In the genomic region with DNA sequence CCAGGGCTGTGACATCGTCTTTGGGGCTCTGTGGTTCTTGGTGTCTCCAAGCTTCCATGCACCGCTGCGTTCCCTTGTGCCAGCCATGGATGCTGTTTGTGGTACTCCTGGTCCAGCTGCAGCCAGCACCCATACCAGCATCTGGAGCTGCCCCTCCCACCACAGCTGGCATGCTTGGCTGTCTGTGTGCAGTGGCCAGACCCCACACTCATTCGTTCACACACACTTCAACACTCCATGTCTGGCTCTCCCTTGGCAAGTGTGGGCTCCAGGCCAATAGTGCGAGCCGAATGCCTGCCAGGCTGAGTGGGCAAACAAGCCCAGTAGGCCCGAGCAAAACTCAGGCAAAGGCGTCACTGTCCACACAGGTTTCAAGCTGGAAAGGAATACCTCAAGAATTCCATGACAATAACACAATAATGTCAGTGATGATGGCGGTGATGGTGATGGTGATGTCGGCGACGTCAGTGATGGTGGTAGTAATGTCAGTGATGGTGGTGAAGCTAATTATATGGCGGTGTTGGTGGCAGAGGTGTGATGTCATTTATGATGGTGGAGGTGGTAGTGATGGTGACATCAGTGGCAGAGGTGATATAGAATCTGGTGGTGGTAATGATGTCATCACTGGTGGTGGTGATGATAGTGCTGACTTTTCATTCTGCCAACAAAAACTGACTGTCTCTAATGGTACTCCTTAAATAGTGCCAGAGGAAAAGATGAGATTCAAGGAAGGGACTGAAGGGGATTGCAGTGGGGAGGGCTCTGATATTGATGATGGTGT, we compare ENCODE assay signal across 1 cellular context.
A peak's percentile ranks its signal among the peaks of the same experiment; 100 is the strongest.
TF ChIP-seq lines count a peak whose summit lies in the region.

No MANE protein-coding gene starts in this region.

TF ChIP-seq in HEK293, 187 proteins besides CTCF, POLR2A, EP300 and RAD21 (continued from another document and continues in another):
- TF ChIP-seq, protein P1, sequence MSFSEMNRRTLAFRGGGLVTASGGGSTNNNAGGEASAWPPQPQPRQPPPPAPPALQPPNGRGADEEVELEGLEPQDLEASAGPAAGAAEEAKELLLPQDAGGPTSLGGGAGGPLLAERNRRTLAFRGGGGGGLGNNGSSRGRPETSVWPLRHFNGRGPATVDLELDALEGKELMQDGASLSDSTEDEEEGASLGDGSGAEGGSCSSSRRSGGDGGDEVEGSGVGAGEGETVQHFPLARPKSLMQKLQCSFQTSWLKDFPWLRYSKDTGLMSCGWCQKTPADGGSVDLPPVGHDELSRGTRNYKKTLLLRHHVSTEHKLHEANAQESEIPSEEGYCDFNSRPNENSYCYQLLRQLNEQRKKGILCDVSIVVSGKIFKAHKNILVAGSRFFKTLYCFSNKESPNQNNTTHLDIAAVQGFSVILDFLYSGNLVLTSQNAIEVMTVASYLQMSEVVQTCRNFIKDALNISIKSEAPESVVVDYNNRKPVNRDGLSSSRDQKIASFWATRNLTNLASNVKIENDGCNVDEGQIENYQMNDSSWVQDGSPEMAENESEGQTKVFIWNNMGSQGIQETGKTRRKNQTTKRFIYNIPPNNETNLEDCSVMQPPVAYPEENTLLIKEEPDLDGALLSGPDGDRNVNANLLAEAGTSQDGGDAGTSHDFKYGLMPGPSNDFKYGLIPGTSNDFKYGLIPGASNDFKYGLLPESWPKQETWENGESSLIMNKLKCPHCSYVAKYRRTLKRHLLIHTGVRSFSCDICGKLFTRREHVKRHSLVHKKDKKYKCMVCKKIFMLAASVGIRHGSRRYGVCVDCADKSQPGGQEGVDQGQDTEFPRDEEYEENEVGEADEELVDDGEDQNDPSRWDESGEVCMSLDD (tag by site-specific recombination; IDR thresholded peaks at IDR 0.05) = no peak
- TF ChIP-seq, protein P2, sequence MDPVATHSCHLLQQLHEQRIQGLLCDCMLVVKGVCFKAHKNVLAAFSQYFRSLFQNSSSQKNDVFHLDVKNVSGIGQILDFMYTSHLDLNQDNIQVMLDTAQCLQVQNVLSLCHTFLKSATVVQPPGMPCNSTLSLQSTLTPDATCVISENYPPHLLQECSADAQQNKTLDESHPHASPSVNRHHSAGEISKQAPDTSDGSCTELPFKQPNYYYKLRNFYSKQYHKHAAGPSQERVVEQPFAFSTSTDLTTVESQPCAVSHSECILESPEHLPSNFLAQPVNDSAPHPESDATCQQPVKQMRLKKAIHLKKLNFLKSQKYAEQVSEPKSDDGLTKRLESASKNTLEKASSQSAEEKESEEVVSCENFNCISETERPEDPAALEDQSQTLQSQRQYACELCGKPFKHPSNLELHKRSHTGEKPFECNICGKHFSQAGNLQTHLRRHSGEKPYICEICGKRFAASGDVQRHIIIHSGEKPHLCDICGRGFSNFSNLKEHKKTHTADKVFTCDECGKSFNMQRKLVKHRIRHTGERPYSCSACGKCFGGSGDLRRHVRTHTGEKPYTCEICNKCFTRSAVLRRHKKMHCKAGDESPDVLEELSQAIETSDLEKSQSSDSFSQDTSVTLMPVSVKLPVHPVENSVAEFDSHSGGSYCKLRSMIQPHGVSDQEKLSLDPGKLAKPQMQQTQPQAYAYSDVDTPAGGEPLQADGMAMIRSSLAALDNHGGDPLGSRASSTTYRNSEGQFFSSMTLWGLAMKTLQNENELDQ (tag by site-specific recombination; IDR thresholded peaks at IDR 0.05; ENCODE audit: low read depth) = no peak
- TF ChIP-seq ZNF558 (tag by site-specific recombination; IDR thresholded peaks at IDR 0.05) (no peak), ZNF677 (tag by site-specific recombination; IDR thresholded peaks at IDR 0.05) (no peak), ZNF24 (tag by site-specific recombination; IDR thresholded peaks at IDR 0.05) (no peak), ZNF610 (tag by site-specific recombination; IDR thresholded peaks at IDR 0.05; ENCODE audit: borderline replicate concordance) (no peak), ZNF2 (tag by site-specific recombination; IDR thresholded peaks at IDR 0.05) (no peak), ZNF768 (tag by site-specific recombination; IDR thresholded peaks at IDR 0.05) (no peak), INSM2 (tag by site-specific recombination; IDR thresholded peaks at IDR 0.05) (0 out of 2 replicates have a peak, but pooled peaks have one; percentile 49), ZNF571 (tag by site-specific recombination; IDR thresholded peaks at IDR 0.05) (no peak), ZBTB17 (tag by site-specific recombination; IDR thresholded peaks at IDR 0.05) (no peak), ZNF121 (tag by site-specific recombination; IDR thresholded peaks at IDR 0.05) (no peak), GFI1B (tag by site-specific recombination; IDR thresholded peaks at IDR 0.05) (no peak), ZNF548 (tag by site-specific recombination; IDR thresholded peaks at IDR 0.05) (peak; percentile 53; the same call in 1 of the 2 replicates), YY1 (tag by site-specific recombination; IDR thresholded peaks at IDR 0.05) (no peak), ZBTB44 (tag by site-specific recombination; IDR thresholded peaks at IDR 0.05) (no peak), ZNF174 (tag by site-specific recombination; IDR thresholded peaks at IDR 0.05) (no peak), ZNF707 (tag by site-specific recombination; IDR thresholded peaks at IDR 0.05) (no peak), BCL11A (tag by site-specific recombination; IDR thresholded peaks at IDR 0.05; ENCODE audit: low read depth) (no peak), ZNF335 (tag by site-specific recombination; conservative IDR thresholded peaks at IDR 0.05) (peak; percentile 65), ZNF830 (tag by site-specific recombination; IDR thresholded peaks at IDR 0.05; ENCODE audit: low read depth) (no peak), ZNF433 (tag by site-specific recombination; IDR thresholded peaks at IDR 0.05; ENCODE audit: low read depth) (no peak), ZNF274 (IDR thresholded peaks at IDR 0.05; ENCODE audit: low read length) (no peak), ZNF274 (tag by site-specific recombination; IDR thresholded peaks at IDR 0.05; ENCODE audit: borderline replicate concordance) (no peak), ZXDB (tag by site-specific recombination; IDR thresholded peaks at IDR 0.05) (no peak), ZNF366 (tag by site-specific recombination; conservative IDR thresholded peaks at IDR 0.05) (no peak), ZNF341 (tag by site-specific recombination; IDR thresholded peaks at IDR 0.05; ENCODE audit: low read depth) (no peak), ZNF10 (tag by site-specific recombination; IDR thresholded peaks at IDR 0.05) (no peak), SP3 (tag by site-specific recombination; IDR thresholded peaks at IDR 0.05) (peak; percentile 25; the same call in 1 of the 2 replicates), ZNF792 (tag by site-specific recombination; IDR thresholded peaks at IDR 0.05) (no peak), ZSCAN16 (tag by site-specific recombination; IDR thresholded peaks at IDR 0.05) (no peak), ZNF221 (tag by site-specific recombination; IDR thresholded peaks at IDR 0.05; ENCODE audit: borderline replicate concordance) (no peak), ZNF132 (tag by site-specific recombination; IDR thresholded peaks at IDR 0.05; ENCODE audit: borderline replicate concordance) (no peak), ZNF530 (tag by site-specific recombination; IDR thresholded peaks at IDR 0.05; ENCODE audit: low read depth) (no peak), EGR2 (tag by site-specific recombination; IDR thresholded peaks at IDR 0.05; ENCODE audit: low read depth) (peak; percentile 81; the same call in 1 of the 2 replicates), ZNF645 (tag by site-specific recombination; IDR thresholded peaks at IDR 0.05) (no peak), SCRT1 (tag by site-specific recombination; IDR thresholded peaks at IDR 0.05; ENCODE audit: borderline replicate concordance) (no peak), ZNF169 (tag by site-specific recombination; IDR thresholded peaks at IDR 0.05) (0 out of 2 replicates have a peak, but pooled peaks have one; percentile 58), ZBTB48 (tag by site-specific recombination; IDR thresholded peaks at IDR 0.05) (no peak), ZSCAN23 (tag by site-specific recombination; IDR thresholded peaks at IDR 0.05) (no peak), ZBTB6 (tag by site-specific recombination; IDR thresholded peaks at IDR 0.05) (no peak), ZNF785 (tag by site-specific recombination; IDR thresholded peaks at IDR 0.05) (0 out of 2 replicates have a peak, but pooled peaks have one; percentile 47)
- TF ChIP-seq, protein P3, sequence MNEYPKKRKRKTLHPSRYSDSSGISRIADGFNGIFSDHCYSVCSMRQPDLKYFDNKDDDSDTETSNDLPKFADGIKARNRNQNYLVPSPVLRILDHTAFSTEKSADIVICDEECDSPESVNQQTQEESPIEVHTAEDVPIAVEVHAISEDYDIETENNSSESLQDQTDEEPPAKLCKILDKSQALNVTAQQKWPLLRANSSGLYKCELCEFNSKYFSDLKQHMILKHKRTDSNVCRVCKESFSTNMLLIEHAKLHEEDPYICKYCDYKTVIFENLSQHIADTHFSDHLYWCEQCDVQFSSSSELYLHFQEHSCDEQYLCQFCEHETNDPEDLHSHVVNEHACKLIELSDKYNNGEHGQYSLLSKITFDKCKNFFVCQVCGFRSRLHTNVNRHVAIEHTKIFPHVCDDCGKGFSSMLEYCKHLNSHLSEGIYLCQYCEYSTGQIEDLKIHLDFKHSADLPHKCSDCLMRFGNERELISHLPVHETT (tag by site-specific recombination; IDR thresholded peaks at IDR 0.05) = peak; percentile 41; the same call in 1 of the 2 replicates
- TF ChIP-seq, protein P4, sequence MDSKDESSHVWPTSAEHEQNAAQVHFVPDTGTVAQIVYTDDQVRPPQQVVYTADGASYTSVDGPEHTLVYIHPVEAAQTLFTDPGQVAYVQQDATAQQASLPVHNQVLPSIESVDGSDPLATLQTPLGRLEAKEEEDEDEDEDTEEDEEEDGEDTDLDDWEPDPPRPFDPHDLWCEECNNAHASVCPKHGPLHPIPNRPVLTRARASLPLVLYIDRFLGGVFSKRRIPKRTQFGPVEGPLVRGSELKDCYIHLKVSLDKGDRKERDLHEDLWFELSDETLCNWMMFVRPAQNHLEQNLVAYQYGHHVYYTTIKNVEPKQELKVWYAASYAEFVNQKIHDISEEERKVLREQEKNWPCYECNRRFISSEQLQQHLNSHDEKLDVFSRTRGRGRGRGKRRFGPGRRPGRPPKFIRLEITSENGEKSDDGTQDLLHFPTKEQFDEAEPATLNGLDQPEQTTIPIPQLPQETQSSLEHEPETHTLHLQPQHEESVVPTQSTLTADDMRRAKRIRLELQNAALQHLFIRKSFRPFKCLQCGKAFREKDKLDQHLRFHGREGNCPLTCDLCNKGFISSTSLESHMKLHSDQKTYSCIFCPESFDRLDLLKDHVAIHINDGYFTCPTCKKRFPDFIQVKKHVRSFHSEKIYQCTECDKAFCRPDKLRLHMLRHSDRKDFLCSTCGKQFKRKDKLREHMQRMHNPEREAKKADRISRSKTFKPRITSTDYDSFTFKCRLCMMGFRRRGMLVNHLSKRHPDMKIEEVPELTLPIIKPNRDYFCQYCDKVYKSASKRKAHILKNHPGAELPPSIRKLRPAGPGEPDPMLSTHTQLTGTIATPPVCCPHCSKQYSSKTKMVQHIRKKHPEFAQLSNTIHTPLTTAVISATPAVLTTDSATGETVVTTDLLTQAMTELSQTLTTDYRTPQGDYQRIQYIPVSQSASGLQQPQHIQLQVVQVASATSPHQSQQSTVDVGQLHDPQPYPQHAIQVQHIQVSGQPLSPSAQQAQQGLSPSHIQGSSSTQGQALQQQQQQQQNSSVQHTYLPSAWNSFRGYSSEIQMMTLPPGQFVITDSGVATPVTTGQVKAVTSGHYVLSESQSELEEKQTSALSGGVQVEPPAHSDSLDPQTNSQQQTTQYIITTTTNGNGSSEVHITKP (tag by site-specific recombination; IDR thresholded peaks at IDR 0.05) = no peak
- TF ChIP-seq, protein P5, sequence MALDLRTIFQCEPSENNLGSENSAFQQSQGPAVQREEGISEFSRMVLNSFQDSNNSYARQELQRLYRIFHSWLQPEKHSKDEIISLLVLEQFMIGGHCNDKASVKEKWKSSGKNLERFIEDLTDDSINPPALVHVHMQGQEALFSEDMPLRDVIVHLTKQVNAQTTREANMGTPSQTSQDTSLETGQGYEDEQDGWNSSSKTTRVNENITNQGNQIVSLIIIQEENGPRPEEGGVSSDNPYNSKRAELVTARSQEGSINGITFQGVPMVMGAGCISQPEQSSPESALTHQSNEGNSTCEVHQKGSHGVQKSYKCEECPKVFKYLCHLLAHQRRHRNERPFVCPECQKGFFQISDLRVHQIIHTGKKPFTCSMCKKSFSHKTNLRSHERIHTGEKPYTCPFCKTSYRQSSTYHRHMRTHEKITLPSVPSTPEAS (tag by site-specific recombination; IDR thresholded peaks at IDR 0.05) = no peak
